In the genomic region with DNA sequence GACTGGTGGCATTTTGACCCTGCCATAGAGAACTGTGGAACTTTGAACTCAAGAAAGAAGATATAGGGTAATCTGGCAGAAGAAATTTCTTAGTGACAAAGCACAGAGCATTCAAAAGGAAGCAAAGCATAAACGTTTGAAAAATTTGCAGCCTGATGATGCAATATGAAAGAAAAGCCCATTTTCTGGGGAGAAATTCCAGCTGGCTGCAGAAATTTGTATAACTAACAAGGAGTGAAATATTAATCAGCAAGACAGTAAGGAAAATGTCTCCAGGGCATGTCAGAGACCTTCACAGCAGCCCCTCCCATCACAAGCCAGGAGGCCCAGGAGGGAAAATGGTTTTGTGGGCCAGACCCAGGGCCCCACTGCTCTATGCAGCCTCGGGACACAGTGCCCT, we compare ENCODE assay signal across 1 cellular context.
TF ChIP-seq lines count a peak whose summit lies in the region.

No MANE protein-coding gene starts in this region.

TF ChIP-seq in H1, 55 proteins besides CTCF, POLR2A, EP300 and RAD21:
- no peak for TF ChIP-seq SP1 (IDR thresholded peaks at IDR 0.05; ENCODE audit: low read depth, low read length)
- TF ChIP-seq CEBPB (IDR thresholded peaks at IDR 0.05; ENCODE audit: low read depth, low read length), result peak; percentile 43; the same call in 1 of the 2 replicates
